2 cellular contexts compared by ENCODE assay signal in the genomic region with DNA sequence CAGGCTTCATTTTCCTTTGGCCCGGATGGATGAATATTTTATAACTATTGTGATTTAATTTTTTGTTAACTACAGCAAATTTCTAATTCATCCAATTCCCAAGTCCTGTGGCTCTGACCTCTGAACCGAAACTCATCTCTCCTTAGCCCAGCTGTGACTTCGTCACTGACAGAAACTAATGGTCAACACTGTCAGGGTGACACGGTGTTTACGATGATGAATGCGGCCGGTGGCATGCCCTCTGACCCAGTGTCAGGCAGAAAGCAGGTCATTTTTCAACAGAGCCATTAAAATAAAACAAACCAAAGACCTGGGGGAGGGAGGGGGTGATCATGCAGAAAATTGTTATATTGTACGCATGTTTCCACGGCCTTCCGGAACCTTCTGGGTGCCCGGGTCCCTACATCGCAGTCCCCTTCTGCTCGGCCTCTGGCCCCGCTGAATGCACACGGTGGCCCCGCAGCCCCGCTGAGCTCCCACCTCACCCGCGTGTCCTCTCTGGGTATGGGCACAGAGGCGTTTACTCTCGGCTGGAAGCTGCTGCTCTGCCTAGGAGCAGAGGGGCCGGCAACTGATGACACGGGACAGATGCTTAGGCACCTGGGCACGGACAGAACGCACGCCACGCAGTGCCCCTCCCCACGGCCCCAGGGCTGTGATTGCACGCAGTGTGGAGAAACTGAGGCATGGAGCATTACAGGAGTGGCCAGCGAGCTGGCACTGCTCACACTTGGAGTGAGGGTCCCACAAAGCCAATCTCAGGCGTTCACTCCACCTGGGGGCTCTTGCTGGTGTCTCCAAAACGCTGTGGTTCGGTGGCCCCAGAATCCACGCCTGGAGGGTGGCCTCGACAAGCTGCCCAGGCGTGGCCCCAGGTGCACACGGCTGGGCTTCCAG.
TF ChIP-seq lines count a peak whose summit lies in the region.

No MANE protein-coding gene starts in this region.

TF ChIP-seq in K562, 482 proteins besides CTCF, POLR2A, EP300 and RAD21 (continues in another document):
- peak; percentile 84 for TF ChIP-seq MEIS2 (IDR thresholded peaks at IDR 0.05; ENCODE audit: partially characterized antibody)
- no peak for TF ChIP-seq PHTF2 (CRISPR knock-in tag; IDR thresholded peaks at IDR 0.05)
- TF ChIP-seq THRAP3 (IDR thresholded peaks at IDR 0.05; ENCODE audit: borderline replicate concordance) = no peak
- peak; percentile 40; the same call in 1 of the 2 replicates for TF ChIP-seq PKNOX1 (IDR thresholded peaks at IDR 0.05)
- TF ChIP-seq, protein P1, sequence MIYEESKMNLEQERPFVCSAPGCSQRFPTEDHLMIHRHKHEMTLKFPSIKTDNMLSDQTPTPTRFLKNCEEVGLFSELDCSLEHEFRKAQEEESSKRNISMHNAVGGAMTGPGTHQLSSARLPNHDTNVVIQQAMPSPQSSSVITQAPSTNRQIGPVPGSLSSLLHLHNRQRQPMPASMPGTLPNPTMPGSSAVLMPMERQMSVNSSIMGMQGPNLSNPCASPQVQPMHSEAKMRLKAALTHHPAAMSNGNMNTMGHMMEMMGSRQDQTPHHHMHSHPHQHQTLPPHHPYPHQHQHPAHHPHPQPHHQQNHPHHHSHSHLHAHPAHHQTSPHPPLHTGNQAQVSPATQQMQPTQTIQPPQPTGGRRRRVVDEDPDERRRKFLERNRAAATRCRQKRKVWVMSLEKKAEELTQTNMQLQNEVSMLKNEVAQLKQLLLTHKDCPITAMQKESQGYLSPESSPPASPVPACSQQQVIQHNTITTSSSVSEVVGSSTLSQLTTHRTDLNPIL (CRISPR knock-in tag; IDR thresholded peaks at IDR 0.05) = no peak
- no peak for TF ChIP-seq ARNT (IDR thresholded peaks at IDR 0.05)
- no peak for TF ChIP-seq GABPB1 (CRISPR knock-in tag; IDR thresholded peaks at IDR 0.05)
- no peak for TF ChIP-seq BMI1 (IDR thresholded peaks at IDR 0.05; ENCODE audit: low read length)
- TF ChIP-seq HNRNPLL (IDR thresholded peaks at IDR 0.05; ENCODE audit: low read depth, low read length, poor library complexity, severe bottlenecking) = no peak
- no peak for TF ChIP-seq MAFK (IDR thresholded peaks at IDR 0.05; ENCODE audit: low read length)
- no peak for TF ChIP-seq ZNF224 (CRISPR knock-in tag; IDR thresholded peaks at IDR 0.05)
- no peak for TF ChIP-seq KLF16 (IDR thresholded peaks at IDR 0.05)
- TF ChIP-seq DLX4 (CRISPR knock-in tag; IDR thresholded peaks at IDR 0.05) = no peak
- no peak for TF ChIP-seq CBX1 (IDR thresholded peaks at IDR 0.05; ENCODE audit: low read depth)
- no peak for TF ChIP-seq SLC30A9 (CRISPR knock-in tag; IDR thresholded peaks at IDR 0.05)
- no peak for TF ChIP-seq ZNF583 (CRISPR knock-in tag; IDR thresholded peaks at IDR 0.05)
- no peak for TF ChIP-seq NR2C2 (CRISPR knock-in tag; IDR thresholded peaks at IDR 0.05)
- TF ChIP-seq NR2C2 (tag; IDR thresholded peaks at IDR 0.05) = peak; percentile 69
- TF ChIP-seq FOXO4 (CRISPR knock-in tag; IDR thresholded peaks at IDR 0.05) = no peak
- no peak for TF ChIP-seq PBX2 (CRISPR knock-in tag; IDR thresholded peaks at IDR 0.05; ENCODE audit: low read depth)
- TF ChIP-seq PBX2 (tag; conservative IDR thresholded peaks at IDR 0.05; ENCODE audit: low read depth) = peak; percentile 81
- TF ChIP-seq SAFB (IDR thresholded peaks at IDR 0.05; ENCODE audit: borderline replicate concordance, low read depth, low read length) = 0 out of 2 replicates have a peak, but pooled peaks have one; percentile 15

TF ChIP-seq in liver, 16 proteins besides CTCF, POLR2A, EP300 and RAD21:
- no peak for TF ChIP-seq GABPA (IDR thresholded peaks at IDR 0.05 in 1 of 2, conservative IDR thresholded peaks at IDR 0.05 in 1 of 2)
- peak in 1 of 2 donors; percentile 62 for TF ChIP-seq RXRA (IDR thresholded peaks at IDR 0.05)
- TF ChIP-seq SP1 (IDR thresholded peaks at IDR 0.05) = peak; percentile 74
- no peak for TF ChIP-seq TAF1 (conservative IDR thresholded peaks at IDR 0.05)
- peak; percentile 27 to 44 for TF ChIP-seq HNF4A (conservative IDR thresholded peaks at IDR 0.05)
- no peak for TF ChIP-seq FOXA2 (IDR thresholded peaks at IDR 0.05)
- no peak for TF ChIP-seq MAX (IDR thresholded peaks at IDR 0.05)
- TF ChIP-seq FOXA1 (IDR thresholded peaks at IDR 0.05) = no peak
